Comparison of ENCODE assay signal across 12 cellular contexts in genomic region chr7:75596727-75597614, GRCh38.
DNase-seq lines count a peak whose midpoint lies in the region; FAIRE-seq lines count a peak whose summit lies in the region.
"Had no signal": no experiment of that assay in that cellular context is flagged by ENCODE, and none has a peak within 500 bp of the region (broad histone marks: within the 10 kb centered on the region; RNA-seq: fewer than 3 reads in every experiment).

No MANE protein-coding gene starts in this region.

- peak overlapping the region; percentile 97 for H3K27ac ChIP-seq in cingulate gyrus (ENCODE audit: low read depth, low read length)
- H3K27ac ChIP-seq: C4-2B had no signal

- no peak for FAIRE-seq in urothelium cell line (lab: Jason Lieb, UNC)
- FAIRE-seq: GM19239 had no signal

- peak in 2 of 3 donors; percentile 11 to 13 for DNase-seq in stimulated activated CD4-positive, alpha-beta T cell treated with anti-CD3 and anti-CD28 coated beads, Interleukin-12 subunit alpha, Interleukin-12 subunit beta, amount 100 ng/mL, for 48 hours (ENCODE audit: low read depth in 2 of 3, low spot score in 1 of 3)
- no peak for DNase-seq in stimulated activated CD4-positive, alpha-beta T cell treated with anti-CD3 and anti-CD28 coated beads, Interleukin-12 subunit alpha, Interleukin-12 subunit beta, amount 100 ng/mL, for 4 hours
- peak; percentile 11 for DNase-seq in NCI-H226
- peak; percentile 20 for DNase-seq in urothelium cell line (ENCODE audit: low spot score)
- DNase-seq in NCI-H2171 treated with DMSO at 0.1 percent for 48 hours (lab: John Stamatoyannopoulos, UW): no peak
- DNase-seq in DMS53 treated with DMSO at 0.1 percent for 48 hours (lab: John Stamatoyannopoulos, UW; ENCODE audit: unreplicated experiment): no peak
- DNase-seq in H4 (ENCODE audit: low spot score): no peak
- DNase-seq: hippocampal formation, NCI-H446 treated with DMSO at 0.1 percent for 48 hours had no signal

Comparison
In these comparisons a context has a peak if more than half of its experiments do, and no peak if none do; other contexts are left out.
1. DNase-seq: peak in stimulated activated CD4-positive, alpha-beta T cell treated with anti-CD3 and anti-CD28 coated beads, Interleukin-12 subunit alpha, Interleukin-12 subunit beta, amount 100 ng/mL, for 48 hours (2 of 3), NCI-H226 (single experiment) and urothelium cell line (single experiment); none in stimulated activated CD4-positive, alpha-beta T cell treated with anti-CD3 and anti-CD28 coated beads, Interleukin-12 subunit alpha, Interleukin-12 subunit beta, amount 100 ng/mL, for 4 hours (single experiment), NCI-H2171 treated with DMSO at 0.1 percent for 48 hours (single experiment), DMS53 treated with DMSO at 0.1 percent for 48 hours (single experiment) and H4 (single experiment).